Comparison of ENCODE assay signal across 12 cellular contexts in genomic region chr9:12817702-12818101, GRCh38. TPM values are rescaled to one million over a fixed set of nuclear protein-coding genes. Genes with fewer than 3 reads are reported as not detected.
DNase-seq lines count a peak whose midpoint lies in the region; ATAC-seq and TF ChIP-seq lines count a peak whose summit lies in the region.
"Had no signal": no experiment of that assay in that cellular context is flagged by ENCODE, and none has a peak within 500 bp of the region (broad histone marks: within the 10 kb centered on the region; RNA-seq: fewer than 3 reads in every experiment).

No MANE protein-coding gene starts in this region.

- H3K27me3 Mint-ChIP-seq in nephron (ENCODE audit: low read depth) = no peaks in the 10 kb centered on the region
- H3K27me3 Mint-ChIP-seq in stimulated activated memory B cell treated with anti-CD40 and anti-IgM and Interleukin-4, amounts not matched to agents 10 μg/mL and 1 μg/mL and 100 μg/mL, for 72 hours = no peaks in the 10 kb centered on the region

- 65 to 66% methylated on average over 6 to 9 of the region's 9 CpGs for WGBS in esophagus squamous epithelium, 2 donors

- intact Hi-C loops in esophagus squamous epithelium (cut with DNase I) = no loop called here

- no peaks in the 10 kb centered on the region for H3K27me3 ChIP-seq in Peyer's patch
- no peaks in the 10 kb centered on the region for H3K27me3 ChIP-seq in esophagus squamous epithelium

- H3K36me3 ChIP-seq in Peyer's patch (no peaks in the 10 kb centered on the region), esophagus squamous epithelium (no peaks in the 10 kb centered on the region)
- H3K36me3 ChIP-seq: HAP-1 had no signal

- H3K4me3 ChIP-seq in Peyer's patch (no peak overlapping the region), esophagus squamous epithelium (no peak overlapping the region)
- H3K4me3 ChIP-seq: HAP-1 had no signal

- peak overlapping the region in 3 of 4 donors; percentile 34 to 85 (median 84) for H3K27ac ChIP-seq in Peyer's patch
- peak overlapping the region in 3 of 4 donors; percentile 39 to 83 (median 43) for H3K27ac ChIP-seq in esophagus squamous epithelium

- TF ChIP-seq POLR2A in Peyer's patch (IDR thresholded peaks at IDR 0.05) = peak; percentile 49 to 64
- no peak for TF ChIP-seq POLR2A in esophagus squamous epithelium (IDR thresholded peaks at IDR 0.05)

- peak overlapping the region; percentile 73 to 95 (median 86) for H3K27ac Mint-ChIP-seq in nephron
- H3K27ac Mint-ChIP-seq in stimulated activated memory B cell treated with anti-CD40 and anti-IgM and Interleukin-4, amounts not matched to agents 10 μg/mL and 1 μg/mL and 100 μg/mL, for 72 hours = no peak overlapping the region

- no peak for ATAC-seq in stimulated activated memory B cell treated with anti-CD40 and anti-IgM and Interleukin-4, amounts not matched to agents 10 μg/mL and 1 μg/mL and 100 μg/mL, for 72 hours

- no peak for TF ChIP-seq CTCF in Peyer's patch (IDR thresholded peaks at IDR 0.05)
- TF ChIP-seq CTCF in esophagus squamous epithelium (IDR thresholded peaks at IDR 0.05) = no peak
- TF ChIP-seq CTCF in nephron (IDR thresholded peaks at IDR 0.05; ENCODE audit: unreplicated experiment in 3 of 3) = no peak

- DNase-seq in DMS53 (lab: John Stamatoyannopoulos, UW) = peak; percentile 72
- DNase-seq in Peyer's patch = peak in 2 of 3 donors; percentile 88
- no peak for DNase-seq in esophagus squamous epithelium (lab: John Stamatoyannopoulos, UW)
- DNase-seq in stimulated activated CD4-positive, alpha-beta T cell treated with anti-CD3 and anti-CD28 coated beads, Interleukin-12 subunit alpha, Interleukin-12 subunit beta, amount 100 ng/mL, for 4 hours = no peak
- no peak for DNase-seq in NOMO-1 (lab: John Stamatoyannopoulos, UW; ENCODE audit: unreplicated experiment in 2 of 2)
- DNase-seq in NCI-H82 (lab: John Stamatoyannopoulos, UW) = no peak
- DNase-seq: activated CD4-positive, alpha-beta T cell treated with anti-CD3 and anti-CD28 coated beads, Interleukin-2, amount 50 U/mL, for 4 hours; C1 segment of cervical spinal cord; NK-92 treated with Interleukin-12 subunit alpha and Interleukin-12 subunit beta, amount 100 ng/mL, for 24 hours had no signal

- peaks cover 5% of the 10 kb centered on the region for H3K36me3 Mint-ChIP-seq in nephron (ENCODE audit: low read depth)
- H3K36me3 Mint-ChIP-seq in stimulated activated memory B cell treated with anti-CD40 and anti-IgM and Interleukin-4, amounts not matched to agents 10 μg/mL and 1 μg/mL and 100 μg/mL, for 72 hours = no peaks in the 10 kb centered on the region

- H3K4me1 ChIP-seq in Peyer's patch (peaks cover 0 to 43% (median 4%) of the 10 kb centered on the region in 4 donors), esophagus squamous epithelium (peaks cover 0 to 38% (median 13%) of the 10 kb centered on the region in 3 donors)

- no peaks in the 10 kb centered on the region for H3K9me3 ChIP-seq in Peyer's patch
- H3K9me3 ChIP-seq in esophagus squamous epithelium = no peaks in the 10 kb centered on the region
- H3K9me3 ChIP-seq: HAP-1 had no signal

- peaks cover 47% of the 10 kb centered on the region for H3K4me1 Mint-ChIP-seq in nephron
- H3K4me1 Mint-ChIP-seq in stimulated activated memory B cell treated with anti-CD40 and anti-IgM and Interleukin-4, amounts not matched to agents 10 μg/mL and 1 μg/mL and 100 μg/mL, for 72 hours = no peaks in the 10 kb centered on the region

- no peak overlapping the region for H3K4me3 Mint-ChIP-seq in nephron
- no peak overlapping the region for H3K4me3 Mint-ChIP-seq in stimulated activated memory B cell treated with anti-CD40 and anti-IgM and Interleukin-4, amounts not matched to agents 10 μg/mL and 1 μg/mL and 100 μg/mL, for 72 hours

- H3K9me3 Mint-ChIP-seq in nephron = no peaks in the 10 kb centered on the region
- H3K9me3 Mint-ChIP-seq in stimulated activated memory B cell treated with anti-CD40 and anti-IgM and Interleukin-4, amounts not matched to agents 10 μg/mL and 1 μg/mL and 100 μg/mL, for 72 hours = peaks cover 3% of the 10 kb centered on the region

RNA-seq across cellular contexts. Expression of gene LURAP1L, which starts 42.9 kb away (rescaled TPM):
- total RNA-seq in Peyer's patch (10 to 100 TPM in 3 of 4 donors, 1 to 10 TPM in 1; 7.4 to 33.3 (median 14.3) TPM), esophagus squamous epithelium (1 to 10 TPM in 3 of 4 donors, under 1 TPM in 1; 0.75 to 8.0 (median 3.9) TPM)

Comparison
In these comparisons a context has a peak if more than half of its experiments do, and no peak if none do; other contexts are left out.
1. DNase-seq: peak in DMS53 (single experiment) and Peyer's patch (2 of 3); none in esophagus squamous epithelium (single experiment), stimulated activated CD4-positive, alpha-beta T cell treated with anti-CD3 and anti-CD28 coated beads, Interleukin-12 subunit alpha, Interleukin-12 subunit beta, amount 100 ng/mL, for 4 hours (single experiment), NOMO-1 (0 of 2) and NCI-H82 (single experiment).
2. POLR2A ChIP-seq: peak in Peyer's patch (2 of 2); none in esophagus squamous epithelium (0 of 4).